ENCODE assay signal across 8 cellular contexts in genomic region chr7:155069992-155070827, GRCh38. TPM values are rescaled to one million over a fixed set of nuclear protein-coding genes. Genes with fewer than 3 reads are reported as not detected.
DNase-seq lines count a peak whose midpoint lies in the region; ATAC-seq and TF ChIP-seq lines count a peak whose summit lies in the region.

Gene HTR5A, plus strand, starts transcription at chr7:155070324. Its CDS starts 576 bp downstream, at chr7:155070900.

- no peak within 1 kb of the TSS for H3K27ac ChIP-seq in foreskin keratinocyte
- peak within 1 kb of the TSS; percentile 12 for H3K27ac ChIP-seq in temporal lobe (ENCODE audit: low read depth, low read length)

- peak; percentile 95 for DNase-seq in AG08396 (ENCODE audit: low spot score)
- peak; percentile 94 for DNase-seq in RKO (ENCODE audit: low spot score)
- DNase-seq in activated effector memory CD4-positive, alpha-beta T cell treated with anti-CD3 and anti-CD28 coated beads, Interleukin-2, amount 50 U/mL, for 16 hours, result peak; percentile 89
- peak; percentile 33 to 51 for DNase-seq in foreskin keratinocyte
- peak; percentile 69 for DNase-seq in occipital lobe (lab: John Stamatoyannopoulos, UW)

- H3K27me3 ChIP-seq in foreskin keratinocyte, result peaks cover 4% of the 10 kb centered on the region

- no peaks in the 10 kb centered on the region for H3K4me1 ChIP-seq in foreskin keratinocyte

- TF ChIP-seq CTCF in foreskin keratinocyte (conservative IDR thresholded peaks at IDR 0.05), result peak; percentile 21

- peak; percentile 99 for ATAC-seq in GM18909 (IDR thresholded peaks at IDR 0.05; ENCODE audit: poor library complexity, unreplicated experiment)
- ATAC-seq in HG03103 (IDR thresholded peaks at IDR 0.05; ENCODE audit: low read depth, unreplicated experiment), result peak; percentile 97
- ATAC-seq in foreskin keratinocyte, result peak; percentile 100

RNA-seq across cellular contexts. Expression of gene HTR5A, which starts in this region (rescaled TPM):
- not detected in 2 replicates for total RNA-seq in foreskin keratinocyte
- not detected in 2 replicates for polyA plus RNA-seq in foreskin keratinocyte
- 0.62 TPM for total RNA-seq in occipital lobe
- 1.2 TPM for total RNA-seq in temporal lobe

Comparison
In these comparisons a context has a peak if more than half of its experiments do, and no peak if none do; other contexts are left out.
1. Peak in DNase-seq and ATAC-seq in foreskin keratinocyte; RNA of the gene not detected or under 1 TPM.
2. Peak in DNase-seq in occipital lobe; RNA of the gene not detected or under 1 TPM.
3. DNase-seq: peak in every context shown above with its lines; median percentile 95 in AG08396; 94 in RKO; 89 in activated effector memory CD4-positive, alpha-beta T cell treated with anti-CD3 and anti-CD28 coated beads, Interleukin-2, amount 50 U/mL, for 16 hours; 69 in occipital lobe; 42 in foreskin keratinocyte.